10 cellular contexts compared by ENCODE assay signal in the genomic region with DNA sequence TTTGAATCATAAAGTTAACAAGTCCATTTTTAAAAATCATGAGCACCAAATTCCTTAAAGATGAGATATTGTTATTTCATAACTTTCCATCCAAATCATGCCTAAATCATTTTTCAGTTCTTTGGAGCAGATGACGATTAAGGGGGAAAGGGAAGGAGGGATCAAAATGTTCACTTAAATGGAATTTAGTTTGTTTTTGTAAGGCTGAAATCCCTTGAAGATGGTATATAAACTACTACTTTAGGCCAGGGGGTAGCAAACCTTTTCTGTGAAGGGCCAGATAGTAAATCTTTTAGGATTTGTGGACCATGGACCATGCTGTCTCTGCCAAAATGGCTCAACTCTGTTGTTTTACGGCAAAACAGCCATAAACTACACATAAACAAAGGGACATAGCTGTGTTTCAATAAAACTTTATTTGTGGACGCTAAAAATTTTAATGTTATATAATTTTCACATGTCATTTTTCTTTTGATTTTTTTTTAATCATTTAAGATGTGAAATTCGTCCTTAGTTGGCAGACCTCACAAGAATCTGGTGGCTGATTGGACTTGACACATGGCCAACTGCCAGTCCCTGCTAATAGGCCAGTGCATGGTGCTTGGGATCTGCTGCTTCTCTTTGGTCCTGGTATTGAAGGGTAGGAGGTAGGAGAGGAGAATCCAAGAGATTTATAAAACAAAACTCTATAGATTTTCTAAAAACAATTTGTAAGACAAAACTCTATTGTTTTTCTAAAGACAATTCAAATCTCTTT. TPM values are rescaled to one million over a fixed set of nuclear protein-coding genes. Genes with fewer than 3 reads are reported as not detected.
DNase-seq lines count a peak whose midpoint lies in the region; ATAC-seq and TF ChIP-seq lines count a peak whose summit lies in the region.
"Had no signal": no experiment of that assay in that cellular context is flagged by ENCODE, and none has a peak within 500 bp of the region (broad histone marks: within the 10 kb centered on the region; RNA-seq: fewer than 3 reads in every experiment).

No MANE protein-coding gene starts in this region.

- peak; percentile 12 to 58 for TF ChIP-seq EP300 in tibial nerve (IDR thresholded peaks at IDR 0.05)

- H3K79me2 ChIP-seq in hepatocyte (no peaks in the 10 kb centered on the region), Karpas-422 (ENCODE audit: low read length) (no peaks in the 10 kb centered on the region)

- H2AFZ ChIP-seq in hepatocyte (no peak overlapping the region), Karpas-422 (ENCODE audit: low read length) (no peak overlapping the region)

- TF ChIP-seq POLR2A in tibial nerve (IDR thresholded peaks at IDR 0.05) = no peak

- H3K9me2 ChIP-seq in hepatocyte (replicated peaks; ENCODE audit: insufficient read depth) (no peaks in the 10 kb centered on the region), Karpas-422 (replicated peaks; ENCODE audit: insufficient read depth, low read length) (no peaks in the 10 kb centered on the region)

- H3K9me3 ChIP-seq in hepatocyte (ENCODE audit: low read depth) (no peaks in the 10 kb centered on the region), tibial nerve (no peaks in the 10 kb centered on the region), Karpas-422 (ENCODE audit: low read length) (no peaks in the 10 kb centered on the region)
- H3K9me3 ChIP-seq: neutrophil had no signal

- peaks cover 18% of the 10 kb centered on the region for H3K4me1 ChIP-seq in hepatocyte (ENCODE audit: insufficient read depth)
- H3K4me1 ChIP-seq in tibial nerve = peaks cover 0 to 43% (median 22%) of the 10 kb centered on the region in 4 donors
- H3K4me1 ChIP-seq in Karpas-422 (ENCODE audit: low read length) = peaks cover 13% of the 10 kb centered on the region

- no peaks in the 10 kb centered on the region for H3K36me3 Mint-ChIP-seq in HFFc6 (ENCODE audit: low read depth)

- H3K4me2 ChIP-seq in hepatocyte = no peak overlapping the region
- no peak overlapping the region for H3K4me2 ChIP-seq in Karpas-422 (ENCODE audit: low read depth, low read length, poor library complexity, severe bottlenecking)

- WGBS in hepatocyte (ENCODE audit: low lambda C conversion rate, missing lambda C conversion rate) = 76% methylated on average over 4 of the region's 4 CpGs
- 55 to 61% methylated on average over 4 of the region's 4 CpGs for WGBS in tibial nerve, 2 donors

- peak overlapping the region; percentile 54 for H3K27ac ChIP-seq in hepatocyte
- peak overlapping the region; percentile 66 to 89 (median 82) for H3K27ac ChIP-seq in tibial nerve
- H3K27ac ChIP-seq in Karpas-422 (ENCODE audit: low read length) = no peak overlapping the region
- H3K27ac ChIP-seq: neutrophil had no signal

- H4K20me1 ChIP-seq in hepatocyte (ENCODE audit: insufficient read depth, poor library complexity, severe bottlenecking) (no peaks in the 10 kb centered on the region), Karpas-422 (ENCODE audit: insufficient read depth, low read depth, low read length) (no peaks in the 10 kb centered on the region)

- H3K4me3 Mint-ChIP-seq in HFFc6 = peak overlapping the region; percentile 70
- H3K4me3 Mint-ChIP-seq: central memory CD8-positive, alpha-beta T cell; T-helper 1 cell treated with Interleukin-12 subunit alpha and Interleukin-12 subunit beta and Interleukin-4 antibody, amounts not matched to agents 30 μg/mL and 1 μg/mL, for 36 hours had no signal

- H3K4me1 Mint-ChIP-seq in HFFc6 (ENCODE audit: low read depth) = peaks cover 22% of the 10 kb centered on the region
- H3K4me1 Mint-ChIP-seq: central memory CD8-positive, alpha-beta T cell had no signal

- DNase-seq in HFFc6 (peak; percentile 77), amniotic epithelial cell (ENCODE audit: low read depth) (peak; percentile 79), hepatocyte (ENCODE audit: low spot score) (no peak), tibial nerve (ENCODE audit: low spot score in 2 of 2) (no peak), Karpas-422 (no peak), OCI-M2 (lab: John Stamatoyannopoulos, UW; ENCODE audit: unreplicated experiment) (no peak)

- no peak for ATAC-seq in GM19351 (IDR thresholded peaks at IDR 0.05; ENCODE audit: unreplicated experiment)

- H3K27ac Mint-ChIP-seq in HFFc6 = peak overlapping the region; percentile 87
- H3K27ac Mint-ChIP-seq: T-helper 1 cell treated with Interleukin-12 subunit alpha and Interleukin-12 subunit beta and Interleukin-4 antibody, amounts not matched to agents 30 μg/mL and 1 μg/mL, for 36 hours had no signal

- H3K27me3 Mint-ChIP-seq in HFFc6 (ENCODE audit: insufficient read depth) = no peaks in the 10 kb centered on the region
- H3K27me3 Mint-ChIP-seq: central memory CD8-positive, alpha-beta T cell had no signal

- H3K9me3 Mint-ChIP-seq in HFFc6 = no peaks in the 10 kb centered on the region
- H3K9me3 Mint-ChIP-seq: central memory CD8-positive, alpha-beta T cell; T-helper 1 cell treated with Interleukin-12 subunit alpha and Interleukin-12 subunit beta and Interleukin-4 antibody, amounts not matched to agents 30 μg/mL and 1 μg/mL, for 36 hours had no signal

- H3K36me3 ChIP-seq in hepatocyte (replicated peaks; ENCODE audit: insufficient read depth, low read depth) (no peaks in the 10 kb centered on the region), tibial nerve (no peaks in the 10 kb centered on the region), Karpas-422 (ENCODE audit: insufficient read depth, low read length) (no peaks in the 10 kb centered on the region)
- H3K36me3 ChIP-seq: neutrophil had no signal

- H3K27me3 ChIP-seq in hepatocyte (no peaks in the 10 kb centered on the region), tibial nerve (no peaks in the 10 kb centered on the region), Karpas-422 (ENCODE audit: low read length) (no peaks in the 10 kb centered on the region)
- H3K27me3 ChIP-seq: neutrophil had no signal

- H3K4me3 ChIP-seq in hepatocyte (no peak overlapping the region), tibial nerve (no peak overlapping the region), Karpas-422 (ENCODE audit: low read length) (no peak overlapping the region)

- TF ChIP-seq CTCF in HFFc6 (IDR thresholded peaks at IDR 0.05) (no peak), hepatocyte (IDR thresholded peaks at IDR 0.05; ENCODE audit: poor library complexity) (no peak), tibial nerve (IDR thresholded peaks at IDR 0.05) (no peak)

- H3K9ac ChIP-seq in Karpas-422 (ENCODE audit: low read length) = no peak overlapping the region

RNA-seq across cellular contexts. Expression of a gene that starts 52.0 kb away (rescaled TPM):
- total RNA-seq in HFFc6 (2021; fragmentation: NEBNext Ultra II Directional; extraction: Animal tissue kit (Norgen Biotek cat#: 25700)) = 1,000 to 10,000 TPM in 1 of 6 experiments, 100 to 1,000 TPM in 5; 820 to 1,001 (median 831) TPM
- total RNA-seq in hepatocyte = 243 and 284 TPM in 2 replicates
- 437 and 455 TPM in 2 replicates for polyA plus RNA-seq in hepatocyte
- total RNA-seq in tibial nerve = 100 to 1,000 TPM; 232 to 245 (median 243) TPM
- 72.3 and 109 TPM in 2 replicates for total RNA-seq in Karpas-422 (2014; rRNA removed; shearing (Covaris generic); ENCODE audit: low replicate concordance)

Comparison
In these comparisons a context has a peak if more than half of its experiments do, and no peak if none do; other contexts are left out.
1. DNase-seq: peak in HFFc6 (single experiment) and amniotic epithelial cell (single experiment); none in hepatocyte (single experiment), tibial nerve (0 of 2), Karpas-422 (single experiment) and OCI-M2 (single experiment).